Comparison of ENCODE assay signal across 16 cellular contexts in the genomic region with DNA sequence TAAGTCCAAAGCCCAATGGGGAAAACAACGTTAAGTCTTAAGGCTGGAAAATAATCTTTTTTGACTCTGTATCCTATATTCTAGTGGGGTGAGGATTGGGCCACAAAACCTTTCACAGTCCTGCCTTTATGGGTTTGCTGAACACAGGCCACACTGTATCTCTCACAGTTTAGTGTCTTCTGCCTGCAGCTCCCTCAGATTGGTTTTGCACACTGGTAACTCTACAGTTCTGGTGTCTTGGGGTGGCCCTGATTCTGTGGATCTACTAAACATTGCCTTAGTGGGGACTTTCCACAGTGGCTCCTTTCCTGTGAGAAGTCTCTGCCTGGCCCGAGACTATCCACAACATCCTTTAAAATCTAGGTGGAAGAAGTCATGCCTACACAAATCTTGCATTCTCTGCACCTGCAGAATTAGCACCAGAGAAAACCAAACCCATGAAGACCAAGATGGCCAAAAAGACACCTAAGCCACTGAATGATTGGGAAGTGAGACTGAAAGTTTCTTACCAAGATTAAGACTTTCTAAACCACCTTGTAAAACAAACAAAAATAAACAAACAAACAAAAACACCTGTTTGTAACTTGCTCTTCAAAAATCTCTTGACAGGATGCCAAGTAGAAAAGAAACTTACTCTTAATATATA.
DNase-seq lines count a peak whose midpoint lies in the region; ATAC-seq and TF ChIP-seq lines count a peak whose summit lies in the region.
"Had no signal": no experiment of that assay in that cellular context is flagged by ENCODE, and none has a peak within 500 bp of the region (broad histone marks: within the 10 kb centered on the region; RNA-seq: fewer than 3 reads in every experiment).

No MANE protein-coding gene starts in this region.

- H3K27ac ChIP-seq in DND-41 (ENCODE audit: low read length) (peak overlapping the region; percentile 24; the same call in 1 of the 2 replicates), Karpas-422 (ENCODE audit: low read length) (no peak overlapping the region), neuronal stem cell (replicated peaks; ENCODE audit: low read length) (no peak overlapping the region)
- H3K27ac ChIP-seq: C4-2B, GM23248 had no signal

- H3K18ac ChIP-seq in neuronal stem cell (ENCODE audit: low read length) = no peak overlapping the region

- no peak overlapping the region for H2AK5ac ChIP-seq in neuronal stem cell (ENCODE audit: low read depth, low read length)

- no peak overlapping the region for H3K23ac ChIP-seq in neuronal stem cell (ENCODE audit: low read depth, low read length, poor library complexity)

- no peak for ATAC-seq in DND-41 (ENCODE audit: insufficient read depth, low read depth)
- peak; percentile 70 for ATAC-seq in HG03025 (IDR thresholded peaks at IDR 0.05; ENCODE audit: low FRiP score, unreplicated experiment)
- ATAC-seq: HCT116, HepG2 had no signal

- H3K9ac ChIP-seq in DND-41 (ENCODE audit: low read depth, low read length) = no peak overlapping the region
- H3K9ac ChIP-seq in Karpas-422 (ENCODE audit: low read length) = no peak overlapping the region
- no peak overlapping the region for H3K9ac ChIP-seq in neuronal stem cell (ENCODE audit: low read depth, low read length, poor library complexity)
- H3K9ac ChIP-seq: GM23248 had no signal

- H2BK5ac ChIP-seq in neuronal stem cell (ENCODE audit: low read length) = no peak overlapping the region

- H3K9me3 ChIP-seq in DND-41 (ENCODE audit: insufficient read depth, low read length, severe bottlenecking) (peaks cover 5% of the 10 kb centered on the region), Karpas-422 (ENCODE audit: low read length) (peaks cover 11% of the 10 kb centered on the region; the same call in 1 of the 2 replicates), neuronal stem cell (replicated peaks in 1 of 2; ENCODE audit: control insufficient read depth in 2 of 2, insufficient read depth in 1 of 2, low read depth in 1 of 2, low read length in 2 of 2) (no peaks in the 10 kb centered on the region)

- H3K27me3 ChIP-seq in DND-41 (ENCODE audit: insufficient read depth, low read length, poor library complexity) (no peaks in the 10 kb centered on the region), Karpas-422 (ENCODE audit: low read length) (no peaks in the 10 kb centered on the region), neuronal stem cell (ENCODE audit: control insufficient read depth in 3 of 3, insufficient read depth in 3 of 3, low read depth in 1 of 3, low read length in 3 of 3) (no peaks in the 10 kb centered on the region)

- H3K4me1 ChIP-seq in DND-41 (ENCODE audit: insufficient read depth, low read length) (peaks cover 29% of the 10 kb centered on the region), Karpas-422 (ENCODE audit: low read length) (no peaks in the 10 kb centered on the region), neuronal stem cell (ENCODE audit: control insufficient read depth in 2 of 2, insufficient read depth in 1 of 2, low read depth in 1 of 2, low read length in 2 of 2) (no peaks in the 10 kb centered on the region)

- H3K4me2 ChIP-seq in DND-41 (ENCODE audit: insufficient read depth, low read length) (no peak overlapping the region), Karpas-422 (ENCODE audit: low read depth, low read length, poor library complexity, severe bottlenecking) (no peak overlapping the region), neuronal stem cell (ENCODE audit: insufficient read depth, low read length, poor library complexity, severe bottlenecking) (no peak overlapping the region)

- no peak overlapping the region for H3K4ac ChIP-seq in neuronal stem cell (ENCODE audit: low read length)

- no peak overlapping the region for H3K4me3 ChIP-seq in DND-41 (ENCODE audit: low read depth in 1 of 2, low read length in 2 of 2)
- no peak overlapping the region for H3K4me3 ChIP-seq in Karpas-422 (ENCODE audit: low read length)
- no peak overlapping the region for H3K4me3 ChIP-seq in neuronal stem cell (ENCODE audit: low read length in 2 of 2)
- H3K4me3 ChIP-seq: GM23248 had no signal

- no peak overlapping the region for H4K8ac ChIP-seq in neuronal stem cell (ENCODE audit: low read depth, low read length)

- no peak for TF ChIP-seq CTCF in DND-41 (IDR thresholded peaks at IDR 0.05; ENCODE audit: borderline replicate concordance, extremely low read depth, low read length, poor library complexity, severe bottlenecking)

- H3K79me1 ChIP-seq in neuronal stem cell (ENCODE audit: low read depth, low read length) = no peaks in the 10 kb centered on the region

- H4K91ac ChIP-seq in neuronal stem cell (ENCODE audit: low read depth, low read length, poor library complexity) = no peak overlapping the region

- no peak overlapping the region for H2AFZ ChIP-seq in DND-41 (ENCODE audit: low read depth, low read length)
- 0 out of 2 replicates have a peak overlapping the region, but pooled peaks have one; percentile 50 for H2AFZ ChIP-seq in Karpas-422 (ENCODE audit: low read length)
- H2AFZ ChIP-seq in neuronal stem cell (ENCODE audit: low read length) = no peak overlapping the region
- H2AFZ ChIP-seq: GM23248 had no signal

- DNase-seq in DND-41 = no peak
- DNase-seq in Karpas-422 = no peak
- DNase-seq in ureter (ENCODE audit: low spot score) = no peak
- DNase-seq in NCI-H1436 (lab: John Stamatoyannopoulos, UW) = no peak
- no peak for DNase-seq in neuronal stem cell (ENCODE audit: low spot score)
- no peak for DNase-seq in SKM-1 (lab: John Stamatoyannopoulos, UW; ENCODE audit: unreplicated experiment)
- DNase-seq: ACHN; CD4-positive, alpha-beta memory T cell; DMS79; EL; GM23248; Kasumi-1 had no signal

- H4K20me1 ChIP-seq in DND-41 (ENCODE audit: insufficient read depth, low read length) = no peaks in the 10 kb centered on the region
- no peaks in the 10 kb centered on the region for H4K20me1 ChIP-seq in Karpas-422 (ENCODE audit: insufficient read depth, low read depth, low read length)

- WGBS in neuronal stem cell (ENCODE audit: extremely low coverage in 2 of 2, insufficient read length in 2 of 2, insufficient replicate concordance in 1 of 2), 2 donors = no CpG with 5 or more reads among the region's 2 CpGs

- no peak overlapping the region for H3K14ac ChIP-seq in neuronal stem cell (ENCODE audit: low read length)

- H3K79me2 ChIP-seq in DND-41 (ENCODE audit: insufficient read depth, low read length) = no peaks in the 10 kb centered on the region
- no peaks in the 10 kb centered on the region for H3K79me2 ChIP-seq in Karpas-422 (ENCODE audit: low read length)

- no peak overlapping the region for H2BK15ac ChIP-seq in neuronal stem cell (ENCODE audit: low read length)

- H3K36me3 ChIP-seq in DND-41 (ENCODE audit: insufficient read depth, low read length) (no peaks in the 10 kb centered on the region), Karpas-422 (ENCODE audit: insufficient read depth, low read length) (no peaks in the 10 kb centered on the region), neuronal stem cell (replicated peaks in 1 of 2; ENCODE audit: control insufficient read depth in 2 of 2, insufficient read depth in 2 of 2, low read length in 2 of 2) (no peaks in the 10 kb centered on the region)

- no peak overlapping the region for H2BK120ac ChIP-seq in neuronal stem cell (ENCODE audit: low read depth, low read length)

- H2BK12ac ChIP-seq in neuronal stem cell (ENCODE audit: low read length) = no peak overlapping the region

- H3K9me2 ChIP-seq in Karpas-422 (replicated peaks; ENCODE audit: insufficient read depth, low read length) = no peaks in the 10 kb centered on the region
